In genomic region chr7:129866251-129866650, GRCh38 we compare ENCODE assay signal across 18 cellular contexts.
A peak's percentile ranks its signal among the peaks of the same experiment; 100 is the strongest.
DNase-seq lines count a peak whose midpoint lies in the region; ATAC-seq and TF ChIP-seq lines count a peak whose summit lies in the region.
"Had no signal": no experiment of that assay in that cellular context is flagged by ENCODE, and none has a peak within 500 bp of the region (broad histone marks: within the 10 kb centered on the region; RNA-seq: fewer than 3 reads in every experiment).

No MANE protein-coding gene starts in this region.

- H3K4me2 ChIP-seq in parathyroid adenoma (ENCODE audit: low read length) = peak overlapping the region; percentile 1

- no peaks in the 10 kb centered on the region for H3K9me3 ChIP-seq in parathyroid adenoma (ENCODE audit: control insufficient read depth, low read length)
- H3K9me3 ChIP-seq: MG63 had no signal

- peaks cover 46% of the 10 kb centered on the region for H3K79me2 ChIP-seq in parathyroid adenoma

- H3K27ac ChIP-seq in parathyroid adenoma = peak overlapping the region; percentile 33

- no peak overlapping the region for H3K9ac ChIP-seq in parathyroid adenoma

- H3K27ac Mint-ChIP-seq in natural killer cell (peak overlapping the region; percentile 73 to 78), endothelial cell (ENCODE audit: unreplicated experiment) (no peak overlapping the region), Calu3 (ENCODE audit: unreplicated experiment) (no peak overlapping the region)
- H3K27ac Mint-ChIP-seq in natural killer cell treated with Interleukin-12 subunit alpha and Interleukin-12 subunit beta and Interleukin-15 and Interleukin-18, amount 100 ng/mL, for 72 hours = peak overlapping the region in 1 of 2 donors; percentile 77
- H3K27ac Mint-ChIP-seq: activated naive CD8-positive, alpha-beta T cell treated with anti-CD3 and anti-CD28 coated beads, Interleukin-2, amount 10 ng/mL, durations not matched to agents 7 days and 5 days; T-helper 1 cell treated with Interleukin-12 subunit alpha and Interleukin-12 subunit beta and Interleukin-4 antibody, amounts not matched to agents 30 μg/mL and 1 μg/mL, for 36 hours had no signal

- TF ChIP-seq CTCF in natural killer cell (IDR thresholded peaks at IDR 0.05) (no peak), choroid plexus epithelial cell (conservative IDR thresholded peaks at IDR 0.05; ENCODE audit: low read depth, low read length) (no peak), parathyroid adenoma (IDR thresholded peaks at IDR 0.05) (no peak), endothelial cell (IDR thresholded peaks at IDR 0.05; ENCODE audit: unreplicated experiment) (no peak), Calu3 (IDR thresholded peaks at IDR 0.05; ENCODE audit: unreplicated experiment) (no peak)

- CTCF ChIA-PET in Calu3 (lab: Charles Lee) = no interaction called here

- H3K9me3 Mint-ChIP-seq in natural killer cell (no peaks in the 10 kb centered on the region), endothelial cell (ENCODE audit: unreplicated experiment) (no peaks in the 10 kb centered on the region), Calu3 (ENCODE audit: low read depth, unreplicated experiment) (no peaks in the 10 kb centered on the region)
- H3K9me3 Mint-ChIP-seq in natural killer cell treated with Interleukin-12 subunit alpha and Interleukin-12 subunit beta and Interleukin-15 and Interleukin-18, amount 100 ng/mL, for 72 hours = no peaks in the 10 kb centered on the region
- H3K9me3 Mint-ChIP-seq: activated naive CD8-positive, alpha-beta T cell treated with anti-CD3 and anti-CD28 coated beads, Interleukin-2, amount 10 ng/mL, durations not matched to agents 7 days and 5 days; T-helper 1 cell treated with Interleukin-12 subunit alpha and Interleukin-12 subunit beta and Interleukin-4 antibody, amounts not matched to agents 30 μg/mL and 1 μg/mL, for 36 hours had no signal

- no peak overlapping the region for H3K4me3 Mint-ChIP-seq in natural killer cell
- no peak overlapping the region for H3K4me3 Mint-ChIP-seq in natural killer cell treated with Interleukin-12 subunit alpha and Interleukin-12 subunit beta and Interleukin-15 and Interleukin-18, amount 100 ng/mL, for 72 hours
- H3K4me3 Mint-ChIP-seq in endothelial cell (ENCODE audit: unreplicated experiment) = no peak overlapping the region
- no peak overlapping the region for H3K4me3 Mint-ChIP-seq in Calu3 (ENCODE audit: low read depth, unreplicated experiment)
- H3K4me3 Mint-ChIP-seq: activated naive CD8-positive, alpha-beta T cell treated with anti-CD3 and anti-CD28 coated beads, Interleukin-2, amount 10 ng/mL, durations not matched to agents 7 days and 5 days; T-helper 1 cell treated with Interleukin-12 subunit alpha and Interleukin-12 subunit beta and Interleukin-4 antibody, amounts not matched to agents 30 μg/mL and 1 μg/mL, for 36 hours had no signal

- DNase-seq in natural killer cell (no peak), choroid plexus epithelial cell (ENCODE audit: low read depth) (peak; percentile 51), endothelial cell (ENCODE audit: low spot score) (no peak), DMS153 (lab: John Stamatoyannopoulos, UW) (no peak), Calu3 (no peak)
- DNase-seq in natural killer cell treated with Interleukin-12 subunit alpha and Interleukin-12 subunit beta and Interleukin-15 and Interleukin-18, amount 100 ng/mL, for 72 hours (ENCODE audit: low spot score) = no peak
- DNase-seq: activated naive CD8-positive, alpha-beta T cell treated with anti-CD3 and anti-CD28 coated beads, Interleukin-2, amount 10 ng/mL, durations not matched to agents 7 days and 5 days; AML-193; cerebellar nuclear complex; GM23248; islet precursor cell; MG63; NCI-H2029 treated with DMSO at 0.1 percent for 48 hours; NCI-H69 had no signal

- no peaks in the 10 kb centered on the region for H3K36me3 ChIP-seq in parathyroid adenoma (ENCODE audit: control insufficient read depth, insufficient read depth, low read length)

- H3K36me3 Mint-ChIP-seq in natural killer cell = no peaks in the 10 kb centered on the region
- no peaks in the 10 kb centered on the region for H3K36me3 Mint-ChIP-seq in natural killer cell treated with Interleukin-12 subunit alpha and Interleukin-12 subunit beta and Interleukin-15 and Interleukin-18, amount 100 ng/mL, for 72 hours
- peaks cover 18% of the 10 kb centered on the region for H3K36me3 Mint-ChIP-seq in endothelial cell (ENCODE audit: low read depth, unreplicated experiment)
- peaks cover 24% of the 10 kb centered on the region for H3K36me3 Mint-ChIP-seq in Calu3 (ENCODE audit: insufficient read depth, unreplicated experiment)

- H3K4me3 ChIP-seq in choroid plexus epithelial cell (ENCODE audit: low read depth, low read length) (no peak overlapping the region), parathyroid adenoma (ENCODE audit: low read depth, low read length) (no peak overlapping the region)
- H3K4me3 ChIP-seq: GM23248, MG63 had no signal

- BruUV-seq in Calu3 (replicated peaks; lab: Mats Ljungman, UMichigan) = no TSS peak

- H2AFZ ChIP-seq in parathyroid adenoma = no peak overlapping the region
- H2AFZ ChIP-seq: GM23248 had no signal

- peaks cover 55 to 64% of the 10 kb centered on the region in 2 donors for H3K4me1 Mint-ChIP-seq in natural killer cell
- peaks cover 35 to 44% of the 10 kb centered on the region in 2 donors for H3K4me1 Mint-ChIP-seq in natural killer cell treated with Interleukin-12 subunit alpha and Interleukin-12 subunit beta and Interleukin-15 and Interleukin-18, amount 100 ng/mL, for 72 hours (ENCODE audit: low read depth in 2 of 2)
- H3K4me1 Mint-ChIP-seq in endothelial cell (ENCODE audit: unreplicated experiment) = peaks cover 10% of the 10 kb centered on the region
- H3K4me1 Mint-ChIP-seq in Calu3 (ENCODE audit: low read depth, unreplicated experiment) = peaks cover 45% of the 10 kb centered on the region

- no peaks in the 10 kb centered on the region for H3K27me3 ChIP-seq in parathyroid adenoma (ENCODE audit: control insufficient read depth, insufficient read depth, low read length)
- H3K27me3 ChIP-seq: MG63 had no signal

- H3K27me3 Mint-ChIP-seq in natural killer cell (ENCODE audit: low read depth in 2 of 2) (no peaks in the 10 kb centered on the region), endothelial cell (ENCODE audit: unreplicated experiment) (peaks cover 5% of the 10 kb centered on the region), Calu3 (ENCODE audit: unreplicated experiment) (no peaks in the 10 kb centered on the region)
- H3K27me3 Mint-ChIP-seq in natural killer cell treated with Interleukin-12 subunit alpha and Interleukin-12 subunit beta and Interleukin-15 and Interleukin-18, amount 100 ng/mL, for 72 hours = no peaks in the 10 kb centered on the region
- H3K27me3 Mint-ChIP-seq: activated naive CD8-positive, alpha-beta T cell treated with anti-CD3 and anti-CD28 coated beads, Interleukin-2, amount 10 ng/mL, durations not matched to agents 7 days and 5 days had no signal

- ATAC-seq in natural killer cell (peak in 2 of 3 donors; percentile 21 to 42), GM21390 (IDR thresholded peaks at IDR 0.05; ENCODE audit: unreplicated experiment) (no peak)
- no peak for ATAC-seq in natural killer cell treated with Interleukin-12 subunit alpha and Interleukin-12 subunit beta and Interleukin-15 and Interleukin-18, amount 100 ng/mL, for 72 hours
- ATAC-seq: activated CD4-positive, CD25-positive, alpha-beta regulatory T cell treated with anti-CD3 and anti-CD28 coated beads, Interleukin-2, amount 50 U/mL, for 24 hours had no signal

- intact Hi-C loops in natural killer cell (cut with micrococcal nuclease) = loop anchor here (10.0 kb wide), 1 partner anchor 149 kb away; no protein-coding TSS in a partner anchor
- intact Hi-C loops in Calu3 (cut with micrococcal nuclease; ENCODE audit: unreplicated experiment) = no loop called here

- H3K4me1 ChIP-seq in parathyroid adenoma = peaks cover 31% of the 10 kb centered on the region

Comparison
In these comparisons a context has a peak if more than half of its experiments do, and no peak if none do; other contexts are left out.
1. ATAC-seq: peak in natural killer cell (2 of 3); none in natural killer cell treated with Interleukin-12 subunit alpha and Interleukin-12 subunit beta and Interleukin-15 and Interleukin-18, amount 100 ng/mL, for 72 hours (0 of 2) and GM21390 (single experiment).
2. H3K27ac Mint-ChIP-seq: peak in natural killer cell (2 of 2); none in endothelial cell (single experiment) and Calu3 (single experiment).